14 cellular contexts compared by ENCODE assay signal in genomic region chr1:43241352-43241953, GRCh38. TPM values are rescaled to one million over a fixed set of nuclear protein-coding genes. Genes with fewer than 3 reads are reported as not detected.
DNase-seq lines count a peak whose midpoint lies in the region; ATAC-seq, FAIRE-seq and TF ChIP-seq lines count a peak whose summit lies in the region.
"Had no signal": no experiment of that assay in that cellular context is flagged by ENCODE, and none has a peak within 500 bp of the region (broad histone marks: within the 10 kb centered on the region; RNA-seq: fewer than 3 reads in every experiment).

No MANE protein-coding gene starts in this region.

- H3K36me3 ChIP-seq in right lobe of liver (no peaks in the 10 kb centered on the region), HAP-1 (replicated peaks) (no peaks in the 10 kb centered on the region)
- H3K36me3 ChIP-seq: ascending aorta, uterus had no signal

- H3K4me1 ChIP-seq in right lobe of liver (peaks cover 0 to 64% (median 24%) of the 10 kb centered on the region in 4 donors), HAP-1 (peaks cover 3% of the 10 kb centered on the region)
- H3K4me1 ChIP-seq: ascending aorta, uterus had no signal

- H3K4me3 ChIP-seq in right lobe of liver = no peak overlapping the region
- H3K4me3 ChIP-seq in HAP-1 = no peak overlapping the region
- H3K4me3 ChIP-seq: ascending aorta, uterus had no signal

- peak; percentile 22 for DNase-seq in Caki2 (ENCODE audit: low read depth)
- DNase-seq in M059J (ENCODE audit: low read depth) = peak; percentile 83
- DNase-seq in dermis blood vessel endothelial cell = peak; percentile 56
- DNase-seq in right lobe of liver = no peak
- no peak for DNase-seq in HAP-1 (ENCODE audit: low spot score in 2 of 2)
- no peak for DNase-seq in GM12891 (ENCODE audit: insufficient read length, low spot score)
- DNase-seq in sciatic nerve (ENCODE audit: low spot score) = no peak
- no peak for DNase-seq in GOT3 (lab: John Stamatoyannopoulos, UW)
- DNase-seq: activated T-cell treated with anti-CD3 and anti-CD28 coated beads, Interleukin-2, amount 50 U/mL, for 1 hour; SHP77 treated with DMSO at 0.1 percent for 48 hours; uterus had no signal

- H3K27ac ChIP-seq in right lobe of liver = peak overlapping the region in 1 of 3 donors; percentile 15
- H3K27ac ChIP-seq: ascending aorta, uterus had no signal

- H3K27me3 ChIP-seq in right lobe of liver (no peaks in the 10 kb centered on the region), HAP-1 (ENCODE audit: low read depth) (no peaks in the 10 kb centered on the region)
- H3K27me3 ChIP-seq: ascending aorta, uterus had no signal

- ATAC-seq in right lobe of liver (peak in 3 of 4 donors; percentile 14 to 69 (median 18)), sciatic nerve (no peak)

- no peak for TF ChIP-seq POLR2A in right lobe of liver (IDR thresholded peaks at IDR 0.05)
- no peak for TF ChIP-seq POLR2A in GM12891 (IDR thresholded peaks at IDR 0.05; ENCODE audit: low read depth, low read length)

- no peaks in the 10 kb centered on the region for H3K9me3 ChIP-seq in right lobe of liver
- H3K9me3 ChIP-seq in HAP-1 = peaks cover 7% of the 10 kb centered on the region; the same call in 1 of the 2 replicates
- H3K9me3 ChIP-seq: ascending aorta, uterus had no signal

- no peak for FAIRE-seq in GM12891 (lab: Jason Lieb, UNC)
- FAIRE-seq: H1 had no signal

- WGBS in right lobe of liver (ENCODE audit: insufficient coverage, low coverage, low lambda C conversion rate, missing lambda C conversion rate) = 19% methylated on average over 4 of the region's 6 CpGs

- in situ Hi-C loops in Caki2 (cut with HindIII; ENCODE audit: low pct_unique_long_range_greater_than_20kb, low sequenced_read_pairs) = no loop called here
- in situ Hi-C loops in HAP-1 (cut with MboI; ENCODE audit: low sequenced_read_pairs) = loop anchor here (25.0 kb wide), 1 partner anchor 821 kb away; no protein-coding TSS in a partner anchor

- intact Hi-C loops in right lobe of liver (cut with DNase I) (no loop called here), sciatic nerve (cut with DNase I) (no loop called here)

- TF ChIP-seq CTCF in right lobe of liver (IDR thresholded peaks at IDR 0.05) = no peak

TF ChIP-seq in GM12891, 5 proteins besides CTCF, POLR2A, EP300 and RAD21:
- TF ChIP-seq POLR2AphosphoS5 (IDR thresholded peaks at IDR 0.05; ENCODE audit: low read depth, low read length) (no peak), POU2F2 (IDR thresholded peaks at IDR 0.05; ENCODE audit: low read depth, low read length) (no peak), PAX5 (IDR thresholded peaks at IDR 0.05; ENCODE audit: insufficient read depth, low read length, severe bottlenecking) (no peak), TAF1 (IDR thresholded peaks at IDR 0.05; ENCODE audit: low read depth, low read length) (no peak), SPI1 (IDR thresholded peaks at IDR 0.05; ENCODE audit: low read depth, low read length) (no peak)

RNA-seq across cellular contexts. Expression of gene TMEM125, which starts 28.3 kb away (rescaled TPM):
- total RNA-seq in Caki2 (2014; rRNA removed; shearing (Covaris generic); ENCODE audit: low replicate concordance) = not detected in 2 replicates
- total RNA-seq in M059J (2014; rRNA removed; shearing (Covaris generic)) = not detected in 2 replicates
- total RNA-seq in dermis blood vessel endothelial cell (0.05 TPM in 1 of 2 replicates, not detected in the other), right lobe of liver (under 1 TPM in 2 of 6 experiments, not detected in 4; 0.21 to 0.27 TPM), sciatic nerve (3.2 TPM)
- not detected for polyA plus RNA-seq in GM12891 (2012; ENCODE audit: low read depth, missing spikeins)
- total RNA-seq: ascending aorta had no signal

RNA-seq across cellular contexts. Expression of gene C1orf210, which starts 43.9 kb away (rescaled TPM):
- total RNA-seq in Caki2 (2014; rRNA removed; shearing (Covaris generic); ENCODE audit: low replicate concordance) = not detected in 2 replicates
- total RNA-seq in M059J (2014; rRNA removed; shearing (Covaris generic)) = not detected in 2 replicates
- total RNA-seq in dermis blood vessel endothelial cell (not detected in 2 replicates), right lobe of liver (1 to 10 TPM in 4 of 6 experiments, under 1 TPM in 2; 0.58 to 2.7 (median 1.7) TPM), sciatic nerve (not detected)
- polyA plus RNA-seq in GM12891 (2012; ENCODE audit: low read depth, missing spikeins) = not detected
- total RNA-seq: ascending aorta had no signal
- polyA plus RNA-seq: BJ had no signal

RNA-seq across cellular contexts. Expression of gene TIE1, which starts 59.3 kb away (rescaled TPM):
- not detected in 2 replicates for total RNA-seq in Caki2 (2014; rRNA removed; shearing (Covaris generic); ENCODE audit: low replicate concordance)
- total RNA-seq in M059J (2014; rRNA removed; shearing (Covaris generic)) = 2.0 and 3.3 TPM in 2 replicates
- total RNA-seq in dermis blood vessel endothelial cell = 1,320 and 1,392 TPM in 2 replicates
- total RNA-seq in right lobe of liver = 10 to 100 TPM in 1 of 6 experiments, 1 to 10 TPM in 5; 5.8 to 12.2 (median 8.0) TPM
- polyA plus RNA-seq in GM12891 (2012; ENCODE audit: low read depth, missing spikeins) = 3.6 TPM
- total RNA-seq in sciatic nerve = 58.0 TPM
- polyA plus RNA-seq: BJ had no signal

Comparison
In these comparisons a context has a peak if more than half of its experiments do, and no peak if none do; other contexts are left out.
1. DNase-seq: peak in Caki2 (single experiment), M059J (single experiment) and dermis blood vessel endothelial cell (single experiment); none in right lobe of liver (0 of 3), HAP-1 (0 of 2), GM12891 (single experiment), sciatic nerve (single experiment) and GOT3 (single experiment).
2. RNA of gene TIE1, which starts 59.3 kb away (total RNA-seq): 1,320 to 1,392 TPM in dermis blood vessel endothelial cell; 58.0 TPM in sciatic nerve (single experiment), 5.8 to 12.2 TPM in right lobe of liver, 2.0 to 3.3 TPM in M059J and not detected in Caki2; every median in the first group is over 10 times any median in the second.